In the genomic region with DNA sequence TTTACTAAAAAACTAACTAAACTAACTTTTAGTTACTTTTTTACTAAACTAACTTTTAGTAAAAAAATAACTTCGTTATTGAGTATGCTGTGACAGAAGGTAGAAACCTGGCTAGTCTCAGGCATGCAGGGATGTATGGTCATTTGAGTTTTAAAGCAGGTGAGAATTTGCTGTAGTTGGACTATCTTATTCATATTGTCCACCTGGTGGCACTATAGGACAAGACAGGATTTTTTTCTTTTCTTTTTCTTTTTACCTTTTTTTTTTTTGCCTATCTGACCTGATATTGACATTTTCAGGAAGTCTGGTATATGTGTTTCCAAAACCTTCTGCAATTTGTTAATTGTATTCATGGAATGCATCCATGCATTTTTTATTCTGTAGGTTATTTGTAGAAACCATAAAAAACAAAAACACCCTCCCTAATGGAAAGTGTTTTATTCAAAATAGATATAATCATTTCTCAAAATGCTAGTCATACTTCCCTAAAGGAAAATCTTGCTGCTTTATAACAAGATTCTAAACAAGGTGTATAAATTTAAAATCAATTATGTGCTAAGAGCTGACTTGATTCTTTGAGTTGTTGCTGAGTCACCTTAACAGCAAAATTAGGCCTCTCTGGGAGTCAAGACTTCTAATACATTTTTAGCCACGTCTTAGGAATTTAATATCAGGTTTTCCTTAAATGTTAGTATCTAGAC, we compare ENCODE assay signal across 8 cellular contexts.
A peak's percentile ranks its signal among the peaks of the same experiment; 100 is the strongest.
DNase-seq lines count a peak whose midpoint lies in the region; ATAC-seq and TF ChIP-seq lines count a peak whose summit lies in the region.

No MANE protein-coding gene starts in this region.

- H3K4me1 Mint-ChIP-seq in CD8-positive, alpha-beta T cell (ENCODE audit: low read depth) = no peaks in the 10 kb centered on the region

- H3K27ac ChIP-seq in CD8-positive, alpha-beta T cell (ENCODE audit: low read depth, low read length) = no peak overlapping the region

- no peak overlapping the region for H3K27ac Mint-ChIP-seq in CD8-positive, alpha-beta T cell

- no peaks in the 10 kb centered on the region for H3K9me3 Mint-ChIP-seq in CD8-positive, alpha-beta T cell

- H3K36me3 ChIP-seq in CD8-positive, alpha-beta T cell (ENCODE audit: insufficient read depth, low read length) = no peaks in the 10 kb centered on the region

- H3K4me1 ChIP-seq in CD8-positive, alpha-beta T cell (ENCODE audit: insufficient read depth, low read length) = no peaks in the 10 kb centered on the region

- H3K9me3 ChIP-seq in CD8-positive, alpha-beta T cell (ENCODE audit: low read length) = no peaks in the 10 kb centered on the region

- peak; percentile 27 for TF ChIP-seq CTCF in NB4 (IDR thresholded peaks at IDR 0.05; ENCODE audit: low read depth, low read length)
- no peak for TF ChIP-seq CTCF in CD8-positive, alpha-beta T cell (IDR thresholded peaks at IDR 0.05)

- intact Hi-C loops in CD8-positive, alpha-beta T cell (cut with DNase I, micrococcal nuclease) = no loop called here

- H3K27me3 Mint-ChIP-seq in CD8-positive, alpha-beta T cell (ENCODE audit: low read depth) = no peaks in the 10 kb centered on the region

- no peak overlapping the region for H3K4me3 Mint-ChIP-seq in CD8-positive, alpha-beta T cell

- POLR2A ChIA-PET in CD8-positive, alpha-beta T cell (lab: Charles Lee) = no interaction called here

- H3K4me3 ChIP-seq in NB4 (ENCODE audit: low read depth, low read length) = no peak overlapping the region
- no peak overlapping the region for H3K4me3 ChIP-seq in CD8-positive, alpha-beta T cell (ENCODE audit: low read depth, low read length)

- no peaks in the 10 kb centered on the region for H3K36me3 Mint-ChIP-seq in CD8-positive, alpha-beta T cell

- ATAC-seq in GM18907 (IDR thresholded peaks at IDR 0.05; ENCODE audit: unreplicated experiment) = peak; percentile 61
- no peak for ATAC-seq in CD8-positive, alpha-beta T cell

- in situ Hi-C loops in ACHN (cut with HindIII; ENCODE audit: low pct_ligation_motif_present, low pct_unique_long_range_greater_than_20kb, low sequenced_read_pairs) = no loop called here

- H3K27me3 ChIP-seq in CD8-positive, alpha-beta T cell (ENCODE audit: insufficient read depth, low read length) = no peaks in the 10 kb centered on the region

- peak; percentile 57 for DNase-seq in ACHN
- DNase-seq in NB4 (ENCODE audit: low read depth) = peak; percentile 34
- DNase-seq in astrocyte of the hippocampus (ENCODE audit: low read depth, low spot score) = peak; percentile 47
- peak; percentile 9 for DNase-seq in midbrain (lab: John Stamatoyannopoulos, UW)
- no peak for DNase-seq in NCI-H2029 (lab: John Stamatoyannopoulos, UW)
- no peak for DNase-seq in activated naive CD4-positive, alpha-beta T cell treated with Interleukin-2 at 50 U/mL for 16 hours
- no peak for DNase-seq in CD8-positive, alpha-beta T cell

- no peak for TF ChIP-seq POLR2A in NB4 (IDR thresholded peaks at IDR 0.05; ENCODE audit: extremely low read depth, insufficient read length)

- CTCF ChIA-PET in CD8-positive, alpha-beta T cell (lab: Charles Lee) = no interaction called here

Comparison
In these comparisons a context has a peak if more than half of its experiments do, and no peak if none do; other contexts are left out.
1. DNase-seq: peak in ACHN (single experiment), NB4 (single experiment), astrocyte of the hippocampus (single experiment) and midbrain (single experiment); none in NCI-H2029 (single experiment), activated naive CD4-positive, alpha-beta T cell treated with Interleukin-2 at 50 U/mL for 16 hours (single experiment) and CD8-positive, alpha-beta T cell (0 of 7).